Comparison of ENCODE assay signal across 16 cellular contexts in the genomic region with DNA sequence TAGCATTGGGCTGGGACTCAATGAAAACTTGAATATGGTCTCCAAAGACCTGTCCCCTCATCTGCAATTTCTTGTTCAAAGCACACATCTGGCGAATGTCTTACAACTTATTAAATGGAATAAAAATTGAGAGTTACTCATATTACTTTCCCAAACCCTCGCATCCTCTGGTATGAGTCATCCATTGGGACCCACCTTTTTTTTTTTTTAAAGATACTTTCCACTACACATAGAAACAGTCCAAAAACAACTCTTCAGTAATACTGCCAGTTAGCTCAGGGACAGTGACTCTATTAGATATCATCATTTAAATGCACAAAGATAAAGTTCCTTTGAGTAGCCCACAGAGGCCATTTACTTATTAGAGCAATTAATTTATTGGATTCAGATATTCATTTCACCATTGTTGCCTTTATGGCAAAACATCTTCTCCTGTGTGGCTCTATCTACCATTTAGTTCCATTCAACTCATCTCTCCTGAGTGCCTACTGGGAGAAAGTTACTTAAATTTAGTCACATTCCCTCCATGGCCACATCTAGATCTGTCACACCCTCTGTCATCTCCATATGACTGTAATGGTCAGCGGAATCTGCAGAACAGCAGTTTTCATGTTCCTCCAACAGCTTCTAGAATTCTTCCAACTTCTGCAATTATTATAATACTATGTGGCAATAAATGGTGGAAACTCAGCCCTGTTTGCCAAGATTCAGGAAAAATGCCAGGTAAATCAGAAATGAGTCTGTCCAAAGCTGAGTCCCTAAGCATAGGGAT.
A peak's percentile ranks its signal among the peaks of the same experiment; 100 is the strongest.
DNase-seq lines count a peak whose midpoint lies in the region; ATAC-seq, FAIRE-seq and TF ChIP-seq lines count a peak whose summit lies in the region.
"Had no signal": no experiment of that assay in that cellular context is flagged by ENCODE, and none has a peak within 500 bp of the region (broad histone marks: within the 10 kb centered on the region; RNA-seq: fewer than 3 reads in every experiment).

No MANE protein-coding gene starts in this region.

- 8 to 44% methylated on average over 3 of the region's 3 CpGs for WGBS in gastroesophageal sphincter (ENCODE audit: low coverage in 1 of 2), 2 donors

- H3K9me3 Mint-ChIP-seq in activated naive CD8-positive, alpha-beta T cell treated with anti-CD3 and anti-CD28 coated beads, Interleukin-2, amount 50 U/mL, for 24 hours = no peaks in the 10 kb centered on the region
- H3K9me3 Mint-ChIP-seq: activated naive CD4-positive, alpha-beta T cell treated with anti-CD3 and anti-CD28 coated beads, Interleukin-2, amount 10 ng/mL, durations not matched to agents 7 days and 5 days; naive B cell had no signal

- TF ChIP-seq CTCF in gastroesophageal sphincter (IDR thresholded peaks at IDR 0.05) = no peak

- peaks cover 95% of the 10 kb centered on the region for H3K4me1 Mint-ChIP-seq in activated naive CD8-positive, alpha-beta T cell treated with anti-CD3 and anti-CD28 coated beads, Interleukin-2, amount 50 U/mL, for 24 hours
- H3K4me1 Mint-ChIP-seq: naive B cell had no signal

- peak overlapping the region; percentile 97 for H3K27ac Mint-ChIP-seq in activated naive CD8-positive, alpha-beta T cell treated with anti-CD3 and anti-CD28 coated beads, Interleukin-2, amount 50 U/mL, for 24 hours

- peak overlapping the region; percentile 64 for H3K4me3 Mint-ChIP-seq in activated naive CD8-positive, alpha-beta T cell treated with anti-CD3 and anti-CD28 coated beads, Interleukin-2, amount 50 U/mL, for 24 hours
- H3K4me3 Mint-ChIP-seq: activated naive CD4-positive, alpha-beta T cell treated with anti-CD3 and anti-CD28 coated beads, Interleukin-2, amount 10 ng/mL, durations not matched to agents 7 days and 5 days; naive B cell had no signal

- H3K27ac ChIP-seq in gastroesophageal sphincter = no peak overlapping the region
- no peak overlapping the region for H3K27ac ChIP-seq in substantia nigra (ENCODE audit: low read depth, low read length, poor library complexity, severe bottlenecking)
- H3K27ac ChIP-seq: vagina, VCaP had no signal

- ATAC-seq in activated naive CD8-positive, alpha-beta T cell treated with anti-CD3 and anti-CD28 coated beads, Interleukin-2, amount 50 U/mL, for 24 hours = peak; percentile 60
- ATAC-seq in gastroesophageal sphincter (peak; percentile 41), GM21723 (IDR thresholded peaks at IDR 0.05; ENCODE audit: unreplicated experiment) (no peak)

- H3K36me3 Mint-ChIP-seq in activated naive CD8-positive, alpha-beta T cell treated with anti-CD3 and anti-CD28 coated beads, Interleukin-2, amount 50 U/mL, for 24 hours (ENCODE audit: low read depth) = peaks cover 17% of the 10 kb centered on the region
- H3K36me3 Mint-ChIP-seq: naive B cell had no signal

- no peaks in the 10 kb centered on the region for H3K9me3 ChIP-seq in gastroesophageal sphincter
- H3K9me3 ChIP-seq: vagina had no signal

- no peaks in the 10 kb centered on the region for H3K36me3 ChIP-seq in gastroesophageal sphincter
- H3K36me3 ChIP-seq: vagina had no signal

- no peaks in the 10 kb centered on the region for H3K27me3 ChIP-seq in gastroesophageal sphincter
- H3K27me3 ChIP-seq: vagina had no signal

- TF ChIP-seq POLR2A in H54 (IDR thresholded peaks at IDR 0.05; ENCODE audit: low read depth, low read length) (no peak), gastroesophageal sphincter (IDR thresholded peaks at IDR 0.05) (no peak)

- no peaks in the 10 kb centered on the region for H3K27me3 Mint-ChIP-seq in activated naive CD8-positive, alpha-beta T cell treated with anti-CD3 and anti-CD28 coated beads, Interleukin-2, amount 50 U/mL, for 24 hours
- H3K27me3 Mint-ChIP-seq: activated naive CD4-positive, alpha-beta T cell treated with anti-CD3 and anti-CD28 coated beads, Interleukin-2, amount 10 ng/mL, durations not matched to agents 7 days and 5 days; naive B cell had no signal

- TF ChIP-seq EP300 in gastroesophageal sphincter (IDR thresholded peaks at IDR 0.05) = no peak

- DNase-seq in AG20443 (ENCODE audit: low spot score) (peak; percentile 47), H54 (ENCODE audit: insufficient read length, low spot score) (peak; percentile 26), iPS-NIHi11 (ENCODE audit: low spot score) (no peak), substantia nigra (lab: John Stamatoyannopoulos, UW) (no peak), globus pallidus (ENCODE audit: low spot score) (no peak)
- no peak for DNase-seq in activated naive CD8-positive, alpha-beta T cell treated with anti-CD3 and anti-CD28 coated beads, Interleukin-2, amount 50 U/mL, for 24 hours
- DNase-seq: activated naive CD4-positive, alpha-beta T cell treated with anti-CD3 and anti-CD28 coated beads, Interleukin-2, amount 10 ng/mL, durations not matched to agents 7 days and 5 days; Calu3; effector memory CD4-positive, alpha-beta T cell; naive B cell had no signal

- no peak for FAIRE-seq in H54 (lab: Jason Lieb, UNC)
- FAIRE-seq: GM19239 had no signal

- H3K4me3 ChIP-seq in gastroesophageal sphincter = no peak overlapping the region
- H3K4me3 ChIP-seq: skin epidermis, vagina had no signal

- peaks cover 0 to 19% (median 0%) of the 10 kb centered on the region in 3 donors for H3K4me1 ChIP-seq in gastroesophageal sphincter
- H3K4me1 ChIP-seq: vagina had no signal

Comparison
In these comparisons a context has a peak if more than half of its experiments do, and no peak if none do; other contexts are left out.
1. DNase-seq: peak in AG20443 (single experiment) and H54 (single experiment); none in activated naive CD8-positive, alpha-beta T cell treated with anti-CD3 and anti-CD28 coated beads, Interleukin-2, amount 50 U/mL, for 24 hours (single experiment), iPS-NIHi11 (single experiment), substantia nigra (0 of 49) and globus pallidus (single experiment).